In genomic region chr16:57091200-57091989, GRCh38 we compare ENCODE assay signal across 8 cellular contexts. TPM values are rescaled to one million over a fixed set of nuclear protein-coding genes. Genes with fewer than 3 reads are reported as not detected.
DNase-seq lines count a peak whose midpoint lies in the region; ATAC-seq, FAIRE-seq and TF ChIP-seq lines count a peak whose summit lies in the region.

No MANE protein-coding gene starts in this region.

- peak overlapping the region; percentile 98 to 99 for H3K27ac ChIP-seq in A549
- H3K27ac ChIP-seq in right atrium auricular region, result peak overlapping the region; percentile 71 to 87

- ATAC-seq in A549 (peak; percentile 38 to 76; a peak in 5 of 6 replicates), HG03354 (IDR thresholded peaks at IDR 0.05; ENCODE audit: poor library complexity, severe bottlenecking, unreplicated experiment) (no peak)
- no peak for ATAC-seq in activated CD8-positive, alpha-beta T cell treated with anti-CD3 and anti-CD28 coated beads, Interleukin-2, amount 10 ng/mL, durations not matched to agents 7 days and 5 days

- no peaks in the 10 kb centered on the region for H3K27me3 ChIP-seq in right atrium auricular region

- POLR2A ChIA-PET in A549 (lab: Yijun Ruan, JAX), result no interaction called here
- POLR2A ChIA-PET in activated CD8-positive, alpha-beta T cell treated with anti-CD3 and anti-CD28 coated beads, Interleukin-2, amount 10 ng/mL, durations not matched to agents 7 days and 5 days (lab: Charles Lee), result interaction anchor here (1.5 kb wide), 1 partner anchor 51 kb away, joined by 3 read pairs; no protein-coding TSS in a partner anchor

- TF ChIP-seq EP300 in A549 (IDR thresholded peaks at IDR 0.05), result no peak

- peak overlapping the region; percentile 57 for H3K4me3 Mint-ChIP-seq in activated CD8-positive, alpha-beta T cell treated with anti-CD3 and anti-CD28 coated beads, Interleukin-2, amount 10 ng/mL, durations not matched to agents 7 days and 5 days

- H3K4me2 ChIP-seq in A549, result peak overlapping the region; percentile 99

- H3K36me3 ChIP-seq in right atrium auricular region, result no peaks in the 10 kb centered on the region

- WGBS in A549 (ENCODE audit: missing lambda C conversion rate), result 14% methylated on average over 21 of the region's 25 CpGs

- no peaks in the 10 kb centered on the region for H3K36me3 Mint-ChIP-seq in activated CD8-positive, alpha-beta T cell treated with anti-CD3 and anti-CD28 coated beads, Interleukin-2, amount 10 ng/mL, durations not matched to agents 7 days and 5 days (ENCODE audit: low read depth)

- H3K27ac Mint-ChIP-seq in activated CD8-positive, alpha-beta T cell treated with anti-CD3 and anti-CD28 coated beads, Interleukin-2, amount 10 ng/mL, durations not matched to agents 7 days and 5 days, result no peak overlapping the region

- H3K27me3 Mint-ChIP-seq in activated CD8-positive, alpha-beta T cell treated with anti-CD3 and anti-CD28 coated beads, Interleukin-2, amount 10 ng/mL, durations not matched to agents 7 days and 5 days (ENCODE audit: low read depth), result peaks cover 37% of the 10 kb centered on the region

- DNase-seq in A549 (ENCODE audit: low read depth in 1 of 2, low spot score in 1 of 2) (peak; percentile 65 to 67), HCEC 1CT (peak; percentile 28), right atrium auricular region (ENCODE audit: low spot score) (peak; percentile 67), renal cortical epithelial cell (ENCODE audit: low read depth) (peak; percentile 52), ureter (ENCODE audit: low spot score) (no peak), GM12892 (ENCODE audit: insufficient read length) (no peak)
- DNase-seq in activated CD8-positive, alpha-beta T cell treated with anti-CD3 and anti-CD28 coated beads, Interleukin-2, amount 10 ng/mL, durations not matched to agents 7 days and 5 days, result no peak

- H3K9me3 ChIP-seq in A549 (no peaks in the 10 kb centered on the region), right atrium auricular region (no peaks in the 10 kb centered on the region)

- CTCF ChIA-PET in A549 (lab: Yijun Ruan, JAX), result interaction anchor here (0.6 to 7.8 kb wide), 14 partner anchors 11 to 492 kb away, joined by 3 to 101 read pairs (median 5); no protein-coding TSS in a partner anchor
- CTCF ChIA-PET in activated CD8-positive, alpha-beta T cell treated with anti-CD3 and anti-CD28 coated beads, Interleukin-2, amount 10 ng/mL, durations not matched to agents 7 days and 5 days (lab: Charles Lee), result interaction anchor here (1.0 to 2.9 kb wide), 7 partner anchors 7 to 126 kb away, joined by 3 to 22 read pairs (median 7); partner anchors contain the start of genes PSME3IP1 and RSPRY1

- FAIRE-seq in A549 (lab: Jason Lieb, UNC) (no peak), GM12892 (lab: Jason Lieb, UNC) (no peak)

- no peak for TF ChIP-seq RAD21 in A549 (conservative IDR thresholded peaks at IDR 0.05 in 1 of 2, IDR thresholded peaks at IDR 0.05 in 1 of 2)

- TF ChIP-seq POLR2A in A549 (IDR thresholded peaks at IDR 0.05; ENCODE audit: low read length), result 0 out of 2 replicates have a peak, but pooled peaks have one; percentile 5
- TF ChIP-seq POLR2A in GM12892 (IDR thresholded peaks at IDR 0.05; ENCODE audit: low read depth, low read length), result no peak

- peaks cover 5% of the 10 kb centered on the region for H3K4me1 Mint-ChIP-seq in activated CD8-positive, alpha-beta T cell treated with anti-CD3 and anti-CD28 coated beads, Interleukin-2, amount 10 ng/mL, durations not matched to agents 7 days and 5 days (ENCODE audit: low read depth)

- H3K4me3 ChIP-seq in A549 (peak overlapping the region; percentile 99), right atrium auricular region (peak overlapping the region; percentile 78 to 81)

- no peak for TF ChIP-seq CTCF in A549 (IDR thresholded peaks at IDR 0.05)
- no peak for TF ChIP-seq CTCF in right atrium auricular region (IDR thresholded peaks at IDR 0.05)

- no peaks in the 10 kb centered on the region for H3K9me3 Mint-ChIP-seq in activated CD8-positive, alpha-beta T cell treated with anti-CD3 and anti-CD28 coated beads, Interleukin-2, amount 10 ng/mL, durations not matched to agents 7 days and 5 days (ENCODE audit: insufficient read depth)

- H3K4me1 ChIP-seq in A549 (peaks cover 15% of the 10 kb centered on the region), right atrium auricular region (peaks cover 0 to 25% of the 10 kb centered on the region in 2 donors)

TF ChIP-seq in A549, 52 proteins besides CTCF, POLR2A, EP300 and RAD21:
- TF ChIP-seq POLR2AphosphoS2 (conservative IDR thresholded peaks at IDR 0.05; ENCODE audit: low read length), result no peak
- TF ChIP-seq FOSL2 (IDR thresholded peaks at IDR 0.05), result no peak
- peak; percentile 59; the same call in 1 of the 2 replicates for TF ChIP-seq FOSL2 (CRISPR knock-in tag; IDR thresholded peaks at IDR 0.05)
- TF ChIP-seq ZFP36 (IDR thresholded peaks at IDR 0.05; ENCODE audit: borderline replicate concordance, partially characterized antibody), result peak; percentile 92
- peak; percentile 11; the same call in 1 of the 2 replicates for TF ChIP-seq MAX (IDR thresholded peaks at IDR 0.05)
- TF ChIP-seq HOXB5 (CRISPR knock-in tag; IDR thresholded peaks at IDR 0.05), result 0 out of 2 replicates have a peak, but pooled peaks have one; percentile 34

RNA-seq across cellular contexts. Expression of gene CPNE2, which starts 1.0 kb away (rescaled TPM):
- polyA plus RNA-seq in A549 (2011; rRNA removed), result 36.7 and 44.4 TPM in 2 replicates
- 90.0 and 112 TPM in 2 replicates for polyA plus RNA-seq in A549 (2012; cell fraction: cytosol; rRNA removed)
- polyA plus RNA-seq in A549 (2012; cell fraction: nucleus; rRNA removed), result 91.6 and 99.2 TPM in 2 replicates
- polyA plus RNA-seq in A549 (2017; fragmentation: RNase III; extraction: RNeasy Plus Mini Kit Qiagen cat#74134 plus additional on column Dnase treatment), result 32.2 to 37.7 TPM (median 36.7 TPM) in 3 replicates
- polyA minus RNA-seq in A549 (2011; rRNA and poly(A)+ RNA removed), result 48.7 and 48.8 TPM in 2 replicates
- 10 to 100 TPM; 11.3 to 12.5 TPM for total RNA-seq in activated CD8-positive, alpha-beta T cell treated with anti-CD3 and anti-CD28 coated beads, Interleukin-2, amount 10 ng/mL, durations not matched to agents 7 days and 5 days
- 10 to 100 TPM; 16.0 to 26.1 TPM for total RNA-seq in right atrium auricular region
- 28.8 and 32.2 TPM in 2 replicates for total RNA-seq in renal cortical epithelial cell
- 19.8 TPM for total RNA-seq in ureter
- 13.1 TPM for polyA plus RNA-seq in GM12892 (2012; ENCODE audit: missing spikeins)

Comparison
In these comparisons a context has a peak if more than half of its experiments do, and no peak if none do; other contexts are left out.
1. ATAC-seq: peak in A549 (2 of 2); none in activated CD8-positive, alpha-beta T cell treated with anti-CD3 and anti-CD28 coated beads, Interleukin-2, amount 10 ng/mL, durations not matched to agents 7 days and 5 days (single experiment) and HG03354 (single experiment).
2. DNase-seq: peak in A549 (2 of 2), HCEC 1CT (single experiment), right atrium auricular region (single experiment) and renal cortical epithelial cell (single experiment); none in activated CD8-positive, alpha-beta T cell treated with anti-CD3 and anti-CD28 coated beads, Interleukin-2, amount 10 ng/mL, durations not matched to agents 7 days and 5 days (single experiment), ureter (single experiment) and GM12892 (single experiment).